ENCODE assay signal across 15 cellular contexts in the genomic region with DNA sequence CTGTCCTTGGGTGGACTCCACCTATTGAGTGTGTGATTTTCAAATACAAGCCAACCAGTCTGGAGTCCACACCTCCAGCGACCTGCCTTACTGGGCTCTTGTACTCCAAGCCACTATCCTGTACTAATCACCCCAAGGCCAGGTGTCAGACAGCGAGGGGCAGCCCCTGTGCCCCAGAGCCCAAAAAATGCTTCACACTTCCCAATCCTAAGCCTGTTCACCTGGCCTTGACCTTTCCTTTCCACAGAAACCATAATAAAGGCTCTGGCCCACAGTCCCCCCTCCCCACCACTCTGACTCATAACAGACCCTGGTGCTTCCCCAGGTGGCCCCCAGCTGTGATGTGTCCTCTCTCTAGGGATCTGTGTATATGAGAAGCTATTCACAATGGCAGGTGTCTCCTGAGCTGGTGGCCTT. TPM values are rescaled to one million over a fixed set of nuclear protein-coding genes. Genes with fewer than 3 reads are reported as not detected.
DNase-seq lines count a peak whose midpoint lies in the region; ATAC-seq, FAIRE-seq and TF ChIP-seq lines count a peak whose summit lies in the region.
"Had no signal": no experiment of that assay in that cellular context is flagged by ENCODE, and none has a peak within 500 bp of the region (broad histone marks: within the 10 kb centered on the region; RNA-seq: fewer than 3 reads in every experiment).

No MANE protein-coding gene starts in this region.

- H3K4me3 ChIP-seq in PC-3 (ENCODE audit: low read length): no peak overlapping the region
- H3K4me3 ChIP-seq: PC-9, psoas muscle, transverse colon had no signal

- intact Hi-C loops in dendritic cell treated with granulocyte-macrophage colony-stimulating factor and Interleukin-4, amounts not matched to agents 40 ng/mL and 50 ng/mL, for 4 days (cut with micrococcal nuclease): no loop called here
- intact Hi-C loops in PC-3 (cut with micrococcal nuclease): no loop called here

- peak overlapping the region; percentile 77 for H3K4me3 Mint-ChIP-seq in dendritic cell treated with granulocyte-macrophage colony-stimulating factor and Interleukin-4, amounts not matched to agents 40 ng/mL and 50 ng/mL, for 4 days
- no peak overlapping the region for H3K4me3 Mint-ChIP-seq in type B pancreatic cell

- POLR2A ChIA-PET in PC-3 (lab: Charles Lee; ENCODE audit: unreplicated experiment): no interaction called here

- no peaks in the 10 kb centered on the region for H3K36me3 ChIP-seq in PC-3 (ENCODE audit: low read depth, low read length)
- H3K36me3 ChIP-seq: transverse colon had no signal

- in situ Hi-C loops in GM13976 (cut with MboI; ENCODE audit: low sequenced_read_pairs, unreplicated experiment): no loop called here

- H3K27ac ChIP-seq in PC-3 (ENCODE audit: low read length): no peak overlapping the region
- H3K27ac ChIP-seq: PC-9, psoas muscle, transverse colon had no signal

- no peaks in the 10 kb centered on the region for H4K20me1 ChIP-seq in PC-3 (ENCODE audit: low read length)

- H3K79me2 ChIP-seq in PC-3 (ENCODE audit: low read length): no peaks in the 10 kb centered on the region

- no peaks in the 10 kb centered on the region for H3K27me3 Mint-ChIP-seq in dendritic cell treated with granulocyte-macrophage colony-stimulating factor and Interleukin-4, amounts not matched to agents 40 ng/mL and 50 ng/mL, for 4 days
- peaks cover 30% of the 10 kb centered on the region for H3K27me3 Mint-ChIP-seq in type B pancreatic cell

- BruUV-seq in PC-3 (replicated peaks; lab: Mats Ljungman, UMichigan): no TSS peak

- peaks cover 43% of the 10 kb centered on the region for H3K27me3 ChIP-seq in PC-3 (ENCODE audit: low read length)

- peaks cover 88% of the 10 kb centered on the region for H3K4me1 Mint-ChIP-seq in dendritic cell treated with granulocyte-macrophage colony-stimulating factor and Interleukin-4, amounts not matched to agents 40 ng/mL and 50 ng/mL, for 4 days (ENCODE audit: low read depth)
- no peaks in the 10 kb centered on the region for H3K4me1 Mint-ChIP-seq in type B pancreatic cell (ENCODE audit: unreplicated experiment)

- peak; percentile 70 for ATAC-seq in GM19395 (IDR thresholded peaks at IDR 0.05; ENCODE audit: unreplicated experiment)
- peak; percentile 77 for ATAC-seq in HG03135 (IDR thresholded peaks at IDR 0.05; ENCODE audit: unreplicated experiment)
- ATAC-seq in PC-3: no peak
- ATAC-seq: psoas muscle had no signal

- no peaks in the 10 kb centered on the region for H3K9me2 ChIP-seq in PC-3 (replicated peaks; ENCODE audit: low read length)

- no peak overlapping the region for H2AFZ ChIP-seq in PC-3 (ENCODE audit: low read length)
- H2AFZ ChIP-seq: PC-9 had no signal

- no peak for TF ChIP-seq CTCF in GM13976 (IDR thresholded peaks at IDR 0.05; ENCODE audit: borderline replicate concordance, control extremely low read depth, extremely low read depth, insufficient read depth, missing control alignments)
- TF ChIP-seq CTCF in type B pancreatic cell (conservative IDR thresholded peaks at IDR 0.05): no peak
- no peak for TF ChIP-seq CTCF in PC-3 (conservative IDR thresholded peaks at IDR 0.05; ENCODE audit: low read depth, low read length)

- H3K9me3 Mint-ChIP-seq in dendritic cell treated with granulocyte-macrophage colony-stimulating factor and Interleukin-4, amounts not matched to agents 40 ng/mL and 50 ng/mL, for 4 days: no peaks in the 10 kb centered on the region
- H3K9me3 Mint-ChIP-seq in type B pancreatic cell: no peaks in the 10 kb centered on the region

- peak overlapping the region; percentile 71 for H3K27ac Mint-ChIP-seq in dendritic cell treated with granulocyte-macrophage colony-stimulating factor and Interleukin-4, amounts not matched to agents 40 ng/mL and 50 ng/mL, for 4 days
- no peak overlapping the region for H3K27ac Mint-ChIP-seq in type B pancreatic cell

- no peak overlapping the region for H3K4me2 ChIP-seq in PC-3 (ENCODE audit: low read length)
- H3K4me2 ChIP-seq: PC-9 had no signal

- FAIRE-seq in frontal cortex (lab: Jason Lieb, UNC): no peak

- DNase-seq in GM13976 (ENCODE audit: low spot score) (peak; percentile 84), type B pancreatic cell (ENCODE audit: extremely low spot score, unreplicated experiment) (no peak), frontal cortex (ENCODE audit: low spot score in 2 of 2) (no peak), PC-3 (no peak)
- DNase-seq in central memory CD4-positive, alpha-beta T cell: no peak
- DNase-seq: H7, hippocampal formation, mesenchymal stem cell, NCI-H2107, psoas muscle, transverse colon had no signal

- no peak overlapping the region for H3K9ac ChIP-seq in PC-3 (ENCODE audit: low read length)

- peaks cover 90% of the 10 kb centered on the region for H3K36me3 Mint-ChIP-seq in dendritic cell treated with granulocyte-macrophage colony-stimulating factor and Interleukin-4, amounts not matched to agents 40 ng/mL and 50 ng/mL, for 4 days (ENCODE audit: low read depth)
- no peaks in the 10 kb centered on the region for H3K36me3 Mint-ChIP-seq in type B pancreatic cell

- no peaks in the 10 kb centered on the region for H3F3A ChIP-seq in PC-3 (ENCODE audit: low read length, unreplicated experiment)

- CTCF ChIA-PET in PC-3 (lab: Charles Lee): no interaction called here

- H3K4me1 ChIP-seq in PC-3 (ENCODE audit: insufficient read depth, low read length): no peaks in the 10 kb centered on the region
- H3K4me1 ChIP-seq: psoas muscle, transverse colon had no signal

- no peaks in the 10 kb centered on the region for H3K9me3 ChIP-seq in PC-3 (ENCODE audit: low read length)
- H3K9me3 ChIP-seq: psoas muscle, transverse colon had no signal

RNA-seq across cellular contexts. Expression of a gene that starts 3.9 kb away (rescaled TPM):
- total RNA-seq in type B pancreatic cell (ENCODE audit: low replicate concordance): not detected in 2 replicates
- total RNA-seq in frontal cortex: 0.82 TPM
- total RNA-seq in PC-3 (2014; rRNA removed): not detected in 2 replicates
- total RNA-seq: H7, PC-9 had no signal

RNA-seq across cellular contexts. Expression of a gene that starts 11.5 kb away (rescaled TPM):
- total RNA-seq in type B pancreatic cell (ENCODE audit: low replicate concordance) (not detected in 2 replicates), frontal cortex (0.82 TPM), PC-3 (2014; rRNA removed) (not detected in 2 replicates)
- total RNA-seq: H7, PC-9 had no signal

RNA-seq across cellular contexts. Expression of a gene that starts 19.6 kb away (rescaled TPM):
- 0.48 and 0.69 TPM in 2 replicates for total RNA-seq in type B pancreatic cell (ENCODE audit: low replicate concordance)
- total RNA-seq in frontal cortex: not detected
- not detected in 2 replicates for total RNA-seq in PC-3 (2014; rRNA removed)
- total RNA-seq: H7, PC-9, psoas muscle had no signal

RNA-seq across cellular contexts. Expression of a gene that starts 41.5 kb away (rescaled TPM):
- total RNA-seq in type B pancreatic cell (ENCODE audit: low replicate concordance) (not detected in 2 replicates), frontal cortex (not detected), PC-3 (2014; rRNA removed) (not detected in 2 replicates)
- total RNA-seq: H7, PC-9 had no signal
